7 cellular contexts compared by ENCODE assay signal in the genomic region with DNA sequence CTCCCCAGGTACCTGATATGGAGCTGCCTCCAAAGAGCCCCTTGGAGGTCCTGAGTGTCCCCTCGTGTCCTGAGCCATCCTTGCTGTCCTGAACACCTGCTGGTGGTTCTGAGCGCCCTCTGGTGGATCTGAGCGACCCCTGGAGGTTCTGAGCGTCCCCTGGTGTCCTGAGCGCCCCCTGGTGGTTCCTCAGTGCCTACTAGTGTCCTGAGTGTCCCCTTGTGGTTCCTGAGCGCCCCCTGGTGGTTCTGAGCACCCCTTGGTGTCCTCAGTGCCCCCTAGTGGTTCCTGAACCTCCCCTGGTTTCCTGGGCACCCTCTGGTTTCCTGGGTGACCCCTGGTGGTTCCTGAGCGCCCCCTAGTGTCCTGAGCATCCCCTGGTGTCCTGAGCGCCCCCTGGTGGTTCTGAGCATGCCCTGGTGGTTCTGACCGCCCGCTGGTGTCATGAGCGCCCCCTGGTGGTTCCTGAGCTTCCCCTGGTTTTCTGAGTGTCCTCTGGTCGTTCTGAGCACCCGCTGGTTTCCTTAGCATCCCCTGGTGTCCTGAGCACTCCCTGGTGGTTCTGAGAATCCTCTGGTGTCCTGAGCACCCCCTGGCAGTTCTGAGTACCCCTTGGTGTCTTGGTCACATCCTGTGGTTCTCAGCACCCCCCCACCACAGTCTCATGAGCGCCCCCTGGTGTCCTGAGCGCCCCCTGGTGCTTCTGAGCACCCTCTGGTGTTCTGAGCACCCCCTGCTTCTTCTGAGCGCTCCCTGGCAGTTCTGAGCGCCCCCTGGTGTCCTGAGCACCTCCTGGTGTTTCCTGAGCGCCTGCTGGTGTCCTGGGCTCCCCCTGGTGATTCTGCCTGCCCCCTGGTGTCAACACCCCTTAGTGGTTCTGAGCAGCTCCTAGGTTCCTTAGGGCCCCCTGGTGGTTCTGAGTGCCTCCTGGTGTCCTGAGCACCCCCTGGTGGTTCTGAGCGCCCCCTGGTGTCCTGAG.
DNase-seq lines count a peak whose midpoint lies in the region; ATAC-seq, FAIRE-seq and TF ChIP-seq lines count a peak whose summit lies in the region.
"Not testable (repeated sequence)": the region's sequence is repeated elsewhere in the genome, so short reads cannot be mapped to it uniquely, and the experiment has no call there.

No MANE protein-coding gene starts in this region.

- ATAC-seq in GM18870 (IDR thresholded peaks at IDR 0.05; ENCODE audit: unreplicated experiment) = peak; percentile 69
- peak; percentile 67 for ATAC-seq in GM21360 (IDR thresholded peaks at IDR 0.05; ENCODE audit: unreplicated experiment)
- peak; percentile 76 for ATAC-seq in HG02610 (IDR thresholded peaks at IDR 0.05; ENCODE audit: unreplicated experiment)
- peak; percentile 66 for ATAC-seq in HG03060 (IDR thresholded peaks at IDR 0.05; ENCODE audit: low read depth, unreplicated experiment)
- peak; percentile 66 for ATAC-seq in HG03460 (IDR thresholded peaks at IDR 0.05; ENCODE audit: unreplicated experiment)
- peak; percentile 91 for ATAC-seq in activated T-helper 17 cell treated with anti-CD3 and anti-CD28 coated beads, Interleukin-2, amount 50 U/mL, for 72 hours (replicated peaks)
- ATAC-seq in HepG2 = peak; percentile 84

- H3K4me1 Mint-ChIP-seq in activated T-helper 17 cell treated with anti-CD3 and anti-CD28 coated beads, Interleukin-2, amount 50 U/mL, for 72 hours = not testable (repeated sequence)

- not testable (repeated sequence) for DNase-seq in HepG2 (ENCODE audit: low spot score)

- not testable (repeated sequence) for H4K20me1 ChIP-seq in HepG2 (ENCODE audit: insufficient read depth, low read length)

- H2AFZ ChIP-seq in HepG2 (ENCODE audit: low read length) = not testable (repeated sequence)

- not testable (repeated sequence) for H3K4me1 ChIP-seq in HepG2 (ENCODE audit: insufficient read depth, low read length)

- not testable (repeated sequence) for H3K27ac ChIP-seq in HepG2 (ENCODE audit: extremely low read length, insufficient read depth, low read length)

- not testable (repeated sequence) for H3K36me3 Mint-ChIP-seq in activated T-helper 17 cell treated with anti-CD3 and anti-CD28 coated beads, Interleukin-2, amount 50 U/mL, for 72 hours (ENCODE audit: low read depth)

- not testable (repeated sequence) for TF ChIP-seq CTCF in HepG2 (CRISPR knock-in tag; IDR thresholded peaks at IDR 0.05)

- intact Hi-C loops in HepG2 (cut with micrococcal nuclease; ENCODE audit: unreplicated experiment) = not testable (repeated sequence)

- not testable (repeated sequence) for H3K27me3 Mint-ChIP-seq in activated T-helper 17 cell treated with anti-CD3 and anti-CD28 coated beads, Interleukin-2, amount 50 U/mL, for 72 hours

- not testable (repeated sequence) for H3K27ac Mint-ChIP-seq in activated T-helper 17 cell treated with anti-CD3 and anti-CD28 coated beads, Interleukin-2, amount 50 U/mL, for 72 hours

- CTCF ChIA-PET in HepG2 (lab: Yijun Ruan, JAX; ENCODE audit: low intra/inter-chr PET ratio, low total read pairs) = not testable (repeated sequence)

- not testable (repeated sequence) for TF ChIP-seq RAD21 in HepG2 (CRISPR knock-in tag; IDR thresholded peaks at IDR 0.05)

- TF ChIP-seq EP300 in HepG2 (IDR thresholded peaks at IDR 0.05; ENCODE audit: low read depth in 2 of 2, low read length in 2 of 2); HepG2 (CRISPR knock-in tag; IDR thresholded peaks at IDR 0.05; ENCODE audit: borderline replicate concordance): not testable (repeated sequence)

- H3K4me3 Mint-ChIP-seq in activated T-helper 17 cell treated with anti-CD3 and anti-CD28 coated beads, Interleukin-2, amount 50 U/mL, for 72 hours = not testable (repeated sequence)

- not testable (repeated sequence) for FAIRE-seq in HepG2 (lab: Jason Lieb, UNC)

- in situ Hi-C loops in HepG2 (cut with HindIII; ENCODE audit: extremely low pct_ligation_motif_present, low pct_unique_long_range_greater_than_20kb) = not testable (repeated sequence)

- not testable (repeated sequence) for H3K4me2 ChIP-seq in HepG2 (ENCODE audit: low read depth, low read length)

- not testable (repeated sequence) for H3K79me2 ChIP-seq in HepG2 (ENCODE audit: insufficient read depth, low read length)

- not testable (repeated sequence) for H3K27me3 ChIP-seq in HepG2 (ENCODE audit: control insufficient read depth in 1 of 2, insufficient read depth in 2 of 2, low read length in 2 of 2)

- H3K4me3 ChIP-seq in HepG2 (replicated peaks in 1 of 3; ENCODE audit: insufficient read depth in 1 of 3, low read depth in 2 of 3, low read length in 3 of 3) = not testable (repeated sequence)

- POLR2A ChIA-PET in HepG2 (lab: Yijun Ruan, JAX) = not testable (repeated sequence)

- H3K36me3 ChIP-seq in HepG2 (replicated peaks in 1 of 2; ENCODE audit: control insufficient read depth in 1 of 2, insufficient read depth in 2 of 2, low read length in 2 of 2) = not testable (repeated sequence)

- H3K9me3 ChIP-seq in HepG2 (ENCODE audit: low read length) = not testable (repeated sequence)

- H3K9ac ChIP-seq in HepG2 (ENCODE audit: insufficient read depth, low read depth, low read length) = not testable (repeated sequence)

- not testable (repeated sequence) for H3K9me3 Mint-ChIP-seq in activated T-helper 17 cell treated with anti-CD3 and anti-CD28 coated beads, Interleukin-2, amount 50 U/mL, for 72 hours

- not testable (repeated sequence) for BruUV-seq in HepG2 (replicated peaks; lab: Mats Ljungman, UMichigan)

- WGBS in HepG2 (ENCODE audit: low lambda C conversion rate) = no CpG with 5 or more reads among the region's 19 CpGs

- not testable (repeated sequence) for TF ChIP-seq POLR2A in HepG2 (IDR thresholded peaks at IDR 0.05; ENCODE audit: insufficient read depth in 1 of 2, low read depth in 2 of 2, low read length in 2 of 2)
